In genomic region chr7:76126632-76127031, GRCh38 we compare ENCODE assay signal across 6 cellular contexts.
"Had no signal": no experiment of that assay in that cellular context is flagged by ENCODE, and none has a peak within 500 bp of the region (broad histone marks: within the 10 kb centered on the region; RNA-seq: fewer than 3 reads in every experiment).

No MANE protein-coding gene starts in this region.

- ATAC-seq: K562 had no signal

- H3K27ac ChIP-seq: HL-60 had no signal

- DNase-seq: IMR-90, KBM-7, KG1 had no signal

- H3K4me3 ChIP-seq: K562 had no signal

- FAIRE-seq: HTR-8/SVneo, K562 had no signal
